9 cellular contexts compared by ENCODE assay signal in the genomic region with DNA sequence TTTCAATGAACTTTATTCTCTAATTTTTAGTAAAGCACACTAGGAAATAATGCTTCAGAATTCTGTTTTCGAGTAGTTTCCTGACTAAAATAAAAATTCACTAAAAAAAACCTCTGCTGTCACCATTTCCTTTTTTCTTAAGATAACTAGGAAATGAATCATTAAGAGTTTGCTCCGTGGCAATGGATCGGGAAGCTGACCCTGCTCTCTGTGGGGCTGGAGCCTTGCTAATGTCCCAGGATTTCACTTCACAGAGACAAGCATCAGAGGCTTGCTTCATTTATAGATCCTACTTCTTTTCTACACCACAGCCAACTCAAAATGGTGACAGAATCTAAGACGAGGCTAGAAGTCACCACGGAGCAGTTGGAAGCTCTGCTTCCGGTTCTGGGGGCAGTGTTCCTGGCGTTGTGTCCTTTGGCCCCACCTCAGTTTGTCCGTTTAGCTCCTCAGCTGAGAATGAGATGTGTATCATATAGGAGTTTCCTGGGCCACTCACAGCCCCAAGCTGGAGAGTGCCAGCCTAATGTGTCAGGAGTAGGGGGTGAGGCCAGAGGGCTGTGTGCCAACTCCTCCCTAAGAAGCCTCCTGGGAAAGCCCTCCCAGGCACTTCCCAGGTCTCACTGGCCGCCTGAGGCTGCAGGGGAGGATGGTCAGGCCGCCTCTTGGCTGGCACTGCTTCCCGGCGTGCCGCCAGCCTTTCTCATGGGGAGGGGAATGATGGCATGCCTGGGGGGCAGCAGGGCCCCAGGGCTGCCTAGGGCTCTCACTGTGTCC. TPM values are rescaled to one million over a fixed set of nuclear protein-coding genes. Genes with fewer than 3 reads are reported as not detected.
A peak's percentile ranks its signal among the peaks of the same experiment; 100 is the strongest.
DNase-seq lines count a peak whose midpoint lies in the region; ATAC-seq and TF ChIP-seq lines count a peak whose summit lies in the region.
"Had no signal": no experiment of that assay in that cellular context is flagged by ENCODE, and none has a peak within 500 bp of the region (broad histone marks: within the 10 kb centered on the region; RNA-seq: fewer than 3 reads in every experiment).

No MANE protein-coding gene starts in this region.

- H3K27ac ChIP-seq in breast epithelium = peak overlapping the region; percentile 42 to 77
- H3K27ac ChIP-seq in lower lobe of right lung = peak overlapping the region; percentile 29

- H3K4me1 Mint-ChIP-seq in stimulated activated naive CD8-positive, alpha-beta T cell treated with anti-CD3 and anti-CD28 coated beads, Interleukin-15, amount 100 ng/mL, for 72 hours = peaks cover 93% of the 10 kb centered on the region

- TF ChIP-seq POLR2A in breast epithelium (IDR thresholded peaks at IDR 0.05) = no peak

- H3K4me1 ChIP-seq in breast epithelium (peaks cover 3 to 9% of the 10 kb centered on the region in 2 donors), lower lobe of right lung (peaks cover 71% of the 10 kb centered on the region)

- H3K9me3 ChIP-seq in breast epithelium = no peaks in the 10 kb centered on the region
- H3K9me3 ChIP-seq in lower lobe of right lung = no peaks in the 10 kb centered on the region

- H3K36me3 ChIP-seq in breast epithelium = no peaks in the 10 kb centered on the region
- H3K36me3 ChIP-seq in lower lobe of right lung = peaks cover 7% of the 10 kb centered on the region
- no peaks in the 10 kb centered on the region; the same call in 1 of the 2 replicates for H3K36me3 ChIP-seq in H7 (replicated peaks; ENCODE audit: control insufficient read depth, insufficient read depth, low read length)

- no peak for DNase-seq in stimulated activated naive CD8-positive, alpha-beta T cell treated with anti-CD3 and anti-CD28 coated beads, Interleukin-15, amount 100 ng/mL, for 72 hours
- no peak for DNase-seq in stimulated activated naive CD8-positive, alpha-beta T cell treated with anti-CD3 and anti-CD28 coated beads, Interleukin-15, Interleukin-2, amounts not matched to agents 100 U/mL and 50 U/mL, for 24 hours
- DNase-seq in breast epithelium (ENCODE audit: low spot score in 2 of 2) = no peak
- DNase-seq in lower lobe of right lung = no peak
- DNase-seq in H7 = no peak
- no peak for DNase-seq in DMS153 (lab: John Stamatoyannopoulos, UW)
- no peak for DNase-seq in activated CD4-positive, alpha-beta T cell treated with anti-CD3 and anti-CD28 coated beads for 4 hours
- DNase-seq in stimulated activated CD4-positive, alpha-beta T cell treated with anti-CD3 and anti-CD28 coated beads, Interleukin-2, amount 100 ng/mL, for 24 hours = no peak
- DNase-seq: left colon had no signal

- H3K27ac Mint-ChIP-seq in stimulated activated naive CD8-positive, alpha-beta T cell treated with anti-CD3 and anti-CD28 coated beads, Interleukin-15, amount 100 ng/mL, for 72 hours = peak overlapping the region; percentile 50 to 58

- no peaks in the 10 kb centered on the region for H3K27me3 Mint-ChIP-seq in stimulated activated naive CD8-positive, alpha-beta T cell treated with anti-CD3 and anti-CD28 coated beads, Interleukin-15, amount 100 ng/mL, for 72 hours

- TF ChIP-seq CTCF in breast epithelium (IDR thresholded peaks at IDR 0.05) = no peak
- TF ChIP-seq CTCF in lower lobe of right lung (IDR thresholded peaks at IDR 0.05) = no peak

- no peak overlapping the region for H3K4me3 Mint-ChIP-seq in stimulated activated naive CD8-positive, alpha-beta T cell treated with anti-CD3 and anti-CD28 coated beads, Interleukin-15, amount 100 ng/mL, for 72 hours

- H3K9me3 Mint-ChIP-seq in stimulated activated naive CD8-positive, alpha-beta T cell treated with anti-CD3 and anti-CD28 coated beads, Interleukin-15, amount 100 ng/mL, for 72 hours = no peaks in the 10 kb centered on the region

- H3K4me3 ChIP-seq in breast epithelium = peak overlapping the region in 1 of 3 donors; percentile 1
- no peak overlapping the region for H3K4me3 ChIP-seq in lower lobe of right lung
- H3K4me3 ChIP-seq in H7 (ENCODE audit: insufficient read depth, low read depth, low read length) = no peak overlapping the region

- ATAC-seq in stimulated activated naive CD8-positive, alpha-beta T cell treated with anti-CD3 and anti-CD28 coated beads, Interleukin-15, amount 100 ng/mL, for 72 hours = no peak
- ATAC-seq in stimulated activated naive CD8-positive, alpha-beta T cell treated with anti-CD3 and anti-CD28 coated beads, Interleukin-15, Interleukin-2, amounts not matched to agents 100 U/mL and 50 U/mL, for 24 hours = no peak
- ATAC-seq in lower lobe of right lung = peak; percentile 33 to 44

- H3K27me3 ChIP-seq in breast epithelium = no peaks in the 10 kb centered on the region
- no peaks in the 10 kb centered on the region for H3K27me3 ChIP-seq in lower lobe of right lung (ENCODE audit: low read depth)
- no peaks in the 10 kb centered on the region for H3K27me3 ChIP-seq in H7 (ENCODE audit: control insufficient read depth, insufficient read depth, low read length)

- intact Hi-C loops in breast epithelium (cut with DNase I; ENCODE audit: low total_unique reads) (no loop called here), lower lobe of right lung (cut with DNase I) (no loop called here)

RNA-seq across cellular contexts. Expression of gene TENT4A, which starts 19.6 kb away (rescaled TPM):
- 10 to 100 TPM; 24.1 to 26.2 (median 24.8) TPM for total RNA-seq in breast epithelium
- total RNA-seq in lower lobe of right lung = 24.1 TPM
- total RNA-seq in H7 (2014; rRNA removed; shearing (Covaris generic)) = 10.2 and 12.7 TPM in 2 replicates

Comparison
In these comparisons a context has a peak if more than half of its experiments do, and no peak if none do; other contexts are left out.
1. ATAC-seq: peak in lower lobe of right lung (2 of 2); none in stimulated activated naive CD8-positive, alpha-beta T cell treated with anti-CD3 and anti-CD28 coated beads, Interleukin-15, amount 100 ng/mL, for 72 hours (single experiment) and stimulated activated naive CD8-positive, alpha-beta T cell treated with anti-CD3 and anti-CD28 coated beads, Interleukin-15, Interleukin-2, amounts not matched to agents 100 U/mL and 50 U/mL, for 24 hours (single experiment).